2 cellular contexts compared by ENCODE assay signal in genomic region chr3:126540342-126540849, GRCh38.
TF ChIP-seq lines count a peak whose summit lies in the region.

No MANE protein-coding gene starts in this region.

TF ChIP-seq in HEK293, 187 proteins besides CTCF, POLR2A, EP300 and RAD21 (continued from another document):
- TF ChIP-seq PRDM10 (tag by site-specific recombination; IDR thresholded peaks at IDR 0.05): 0 out of 2 replicates have a peak, but pooled peaks have one; percentile 9

TF ChIP-seq in SK-N-SH, 30 proteins besides CTCF, POLR2A, EP300 and RAD21 (continued from another document):
- peak; percentile 67; the same call in 1 of the 2 replicates for TF ChIP-seq PBX3 (IDR thresholded peaks at IDR 0.05)
- no peak for TF ChIP-seq SIN3A (IDR thresholded peaks at IDR 0.05; ENCODE audit: borderline replicate concordance, low read depth, low read length)
- no peak for TF ChIP-seq ZBTB33 (IDR thresholded peaks at IDR 0.05; ENCODE audit: borderline replicate concordance, low read depth)
- TF ChIP-seq JUND (IDR thresholded peaks at IDR 0.05): no peak; the same call in 1 of the 2 replicates
- TF ChIP-seq USF1 (IDR thresholded peaks at IDR 0.05; ENCODE audit: borderline replicate concordance, low read depth): peak; percentile 41; the same call in 1 of the 2 replicates
